In genomic region chrY:19816053-19816823, GRCh38 we compare ENCODE assay signal across 11 cellular contexts.
DNase-seq lines count a peak whose midpoint lies in the region; ATAC-seq lines count a peak whose summit lies in the region.
"Had no signal": no experiment of that assay in that cellular context is flagged by ENCODE, and none has a peak within 500 bp of the region (broad histone marks: within the 10 kb centered on the region; RNA-seq: fewer than 3 reads in every experiment).

No MANE protein-coding gene starts in this region.

- DNase-seq in T-helper 1 cell (no peak), LHCN-M2 (ENCODE audit: low read depth) (peak; percentile 67), NCI-H128 (lab: John Stamatoyannopoulos, UW; ENCODE audit: unreplicated experiment) (no peak), COR-L47 (lab: John Stamatoyannopoulos, UW) (no peak)
- no peak for DNase-seq in activated naive CD8-positive, alpha-beta T cell treated with anti-CD3 and anti-CD28 coated beads, Interleukin-2, amount 10 ng/mL, durations not matched to agents 7 days and 5 days
- peak; percentile 3 for DNase-seq in stimulated activated naive CD8-positive, alpha-beta T cell treated with anti-CD3 and anti-CD28 coated beads, Interleukin-15, Interleukin-2, amounts not matched to agents 100 U/mL and 50 U/mL, for 24 hours
- DNase-seq: DMS79, NCI-H1436 treated with DMSO at 0.1 percent for 48 hours, T-helper 9 cell had no signal

- POLR2A ChIA-PET in activated naive CD8-positive, alpha-beta T cell treated with anti-CD3 and anti-CD28 coated beads, Interleukin-2, amount 10 ng/mL, durations not matched to agents 7 days and 5 days (lab: Charles Lee): no interaction called here

- H3K4me3 Mint-ChIP-seq in T-helper 1 cell treated with Interleukin-12 subunit alpha and Interleukin-12 subunit beta and Interleukin-4 antibody, amounts not matched to agents 30 μg/mL and 1 μg/mL, for 36 hours: peak overlapping the region; percentile 55
- H3K4me3 Mint-ChIP-seq in activated naive CD8-positive, alpha-beta T cell treated with anti-CD3 and anti-CD28 coated beads, Interleukin-2, amount 10 ng/mL, durations not matched to agents 7 days and 5 days: peak overlapping the region; percentile 69

- ATAC-seq in activated naive CD8-positive, alpha-beta T cell treated with anti-CD3 and anti-CD28 coated beads, Interleukin-2, amount 10 ng/mL, durations not matched to agents 7 days and 5 days (ENCODE audit: low read depth): peak; percentile 39
- no peak for ATAC-seq in stimulated activated naive CD8-positive, alpha-beta T cell treated with anti-CD3 and anti-CD28 coated beads, Interleukin-15, Interleukin-2, amounts not matched to agents 100 U/mL and 50 U/mL, for 24 hours
- ATAC-seq in HG02588 (IDR thresholded peaks at IDR 0.05; ENCODE audit: unreplicated experiment): no peak

- H3K27ac Mint-ChIP-seq in T-helper 1 cell treated with Interleukin-12 subunit alpha and Interleukin-12 subunit beta and Interleukin-4 antibody, amounts not matched to agents 30 μg/mL and 1 μg/mL, for 36 hours: peak overlapping the region; percentile 31
- H3K27ac Mint-ChIP-seq in activated naive CD8-positive, alpha-beta T cell treated with anti-CD3 and anti-CD28 coated beads, Interleukin-2, amount 10 ng/mL, durations not matched to agents 7 days and 5 days: peak overlapping the region; percentile 69

- no peaks in the 10 kb centered on the region for H3K9me3 Mint-ChIP-seq in T-helper 1 cell treated with Interleukin-12 subunit alpha and Interleukin-12 subunit beta and Interleukin-4 antibody, amounts not matched to agents 30 μg/mL and 1 μg/mL, for 36 hours
- no peaks in the 10 kb centered on the region for H3K9me3 Mint-ChIP-seq in activated naive CD8-positive, alpha-beta T cell treated with anti-CD3 and anti-CD28 coated beads, Interleukin-2, amount 10 ng/mL, durations not matched to agents 7 days and 5 days

- H3K4me1 Mint-ChIP-seq in T-helper 1 cell treated with Interleukin-12 subunit alpha and Interleukin-12 subunit beta and Interleukin-4 antibody, amounts not matched to agents 30 μg/mL and 1 μg/mL, for 36 hours (ENCODE audit: low read depth): peaks cover 2% of the 10 kb centered on the region
- peaks cover 7% of the 10 kb centered on the region for H3K4me1 Mint-ChIP-seq in activated naive CD8-positive, alpha-beta T cell treated with anti-CD3 and anti-CD28 coated beads, Interleukin-2, amount 10 ng/mL, durations not matched to agents 7 days and 5 days

- H3K36me3 Mint-ChIP-seq in T-helper 1 cell treated with Interleukin-12 subunit alpha and Interleukin-12 subunit beta and Interleukin-4 antibody, amounts not matched to agents 30 μg/mL and 1 μg/mL, for 36 hours (ENCODE audit: low read depth): no peaks in the 10 kb centered on the region
- no peaks in the 10 kb centered on the region for H3K36me3 Mint-ChIP-seq in activated naive CD8-positive, alpha-beta T cell treated with anti-CD3 and anti-CD28 coated beads, Interleukin-2, amount 10 ng/mL, durations not matched to agents 7 days and 5 days

- H3K27me3 Mint-ChIP-seq in T-helper 1 cell treated with Interleukin-12 subunit alpha and Interleukin-12 subunit beta and Interleukin-4 antibody, amounts not matched to agents 30 μg/mL and 1 μg/mL, for 36 hours (ENCODE audit: low read depth): no peaks in the 10 kb centered on the region
- no peaks in the 10 kb centered on the region for H3K27me3 Mint-ChIP-seq in activated naive CD8-positive, alpha-beta T cell treated with anti-CD3 and anti-CD28 coated beads, Interleukin-2, amount 10 ng/mL, durations not matched to agents 7 days and 5 days

Comparison
In these comparisons a context has a peak if more than half of its experiments do, and no peak if none do; other contexts are left out.
1. DNase-seq: peak in LHCN-M2 (single experiment) and stimulated activated naive CD8-positive, alpha-beta T cell treated with anti-CD3 and anti-CD28 coated beads, Interleukin-15, Interleukin-2, amounts not matched to agents 100 U/mL and 50 U/mL, for 24 hours (single experiment); none in T-helper 1 cell (0 of 5), activated naive CD8-positive, alpha-beta T cell treated with anti-CD3 and anti-CD28 coated beads, Interleukin-2, amount 10 ng/mL, durations not matched to agents 7 days and 5 days (single experiment), NCI-H128 (single experiment) and COR-L47 (single experiment).